Comparison of ENCODE assay signal across 12 cellular contexts in the genomic region with DNA sequence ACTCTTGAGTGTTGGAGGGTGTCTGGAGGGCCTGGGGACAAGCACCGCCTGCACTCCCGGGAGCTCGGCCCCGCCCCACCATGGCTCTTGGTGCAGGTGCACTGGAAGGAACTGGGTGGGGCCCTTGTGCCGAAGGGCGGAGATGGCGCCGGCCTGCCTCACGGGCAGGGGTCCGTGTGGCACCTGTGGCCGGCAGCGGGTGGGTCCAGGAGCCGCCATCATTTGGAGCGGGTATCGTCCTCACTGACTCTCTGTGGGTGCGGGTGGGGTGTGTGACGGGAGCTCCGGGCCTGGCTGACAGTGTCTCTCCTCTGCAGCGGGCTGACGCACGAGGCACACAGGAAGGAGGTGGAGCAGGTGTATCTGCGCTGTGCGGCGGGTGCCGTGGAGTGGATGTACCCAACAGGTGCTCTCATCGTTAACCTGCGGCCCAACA. TPM values are rescaled to one million over a fixed set of nuclear protein-coding genes. Genes with fewer than 3 reads are reported as not detected.
A peak's percentile ranks its signal among the peaks of the same experiment; 100 is the strongest.
DNase-seq lines count a peak whose midpoint lies in the region; ATAC-seq and TF ChIP-seq lines count a peak whose summit lies in the region.
"Had no signal": no experiment of that assay in that cellular context is flagged by ENCODE, and none has a peak within 500 bp of the region (broad histone marks: within the 10 kb centered on the region; RNA-seq: fewer than 3 reads in every experiment).

No MANE protein-coding gene starts in this region.

- H3K36me3 Mint-ChIP-seq in activated CD8-positive, alpha-beta T cell treated with anti-CD3 and anti-CD28 coated beads for 36 hours (ENCODE audit: low read depth) = peaks cover 9% of the 10 kb centered on the region
- H3K36me3 Mint-ChIP-seq in activated CD8-positive, alpha-beta T cell treated with anti-CD3 and anti-CD28 coated beads, Interleukin-2, amount 10 ng/mL, durations not matched to agents 7 days and 5 days (ENCODE audit: low read depth) = peaks cover 12% of the 10 kb centered on the region

- in situ Hi-C loops in GM13976 (cut with MboI; ENCODE audit: low sequenced_read_pairs, unreplicated experiment) = no loop called here

- peak overlapping the region; percentile 9 for H3K4me3 Mint-ChIP-seq in activated CD8-positive, alpha-beta T cell treated with anti-CD3 and anti-CD28 coated beads for 36 hours
- H3K4me3 Mint-ChIP-seq in activated CD8-positive, alpha-beta T cell treated with anti-CD3 and anti-CD28 coated beads, Interleukin-2, amount 10 ng/mL, durations not matched to agents 7 days and 5 days = no peak overlapping the region

- DNase-seq in activated CD8-positive, alpha-beta T cell treated with anti-CD3 and anti-CD28 coated beads for 36 hours = no peak
- DNase-seq in activated CD8-positive, alpha-beta T cell treated with anti-CD3 and anti-CD28 coated beads, Interleukin-2, amount 10 ng/mL, durations not matched to agents 7 days and 5 days = no peak
- DNase-seq in NCI-H748 (lab: John Stamatoyannopoulos, UW; ENCODE audit: unreplicated experiment) = peak; percentile 85
- DNase-seq in hepatocyte (ENCODE audit: low spot score) = no peak
- DNase-seq in thoracic aorta (ENCODE audit: low spot score) = no peak
- DNase-seq in SW480 (ENCODE audit: low spot score) = no peak
- no peak for DNase-seq in GM13976 (ENCODE audit: low spot score)
- no peak for DNase-seq in inferior parietal cortex (ENCODE audit: extremely low spot score)
- DNase-seq: activated CD8-positive, alpha-beta memory T cell treated with anti-CD3 and anti-CD28 coated beads, Interleukin-2, amount 50 U/mL, for 48 hours; cerebellar nuclear complex; NCI-H2171 treated with DMSO at 0.1 percent for 48 hours; stimulated activated CD4-positive, alpha-beta T cell treated with anti-CD3 and anti-CD28 coated beads, Interleukin-4, amount 100 ng/mL, for 4 hours had no signal

- H3K4me1 ChIP-seq in hepatocyte (ENCODE audit: insufficient read depth) (peaks cover 76% of the 10 kb centered on the region), thoracic aorta (ENCODE audit: control insufficient read depth in 1 of 2, low read depth in 2 of 2) (peaks cover 68 to 84% of the 10 kb centered on the region in 2 donors)

- peaks cover 86% of the 10 kb centered on the region for H3K79me2 ChIP-seq in hepatocyte

- no peak for ATAC-seq in activated CD8-positive, alpha-beta T cell treated with anti-CD3 and anti-CD28 coated beads for 36 hours
- no peak for ATAC-seq in activated CD8-positive, alpha-beta T cell treated with anti-CD3 and anti-CD28 coated beads, Interleukin-2, amount 10 ng/mL, durations not matched to agents 7 days and 5 days
- ATAC-seq in thoracic aorta (ENCODE audit: insufficient number of reproducible peaks, low FRiP score, low read depth) = no peak

- intact Hi-C loops in activated CD8-positive, alpha-beta T cell treated with anti-CD3 and anti-CD28 coated beads for 36 hours (cut with micrococcal nuclease) = no loop called here

- H3K27me3 Mint-ChIP-seq in activated CD8-positive, alpha-beta T cell treated with anti-CD3 and anti-CD28 coated beads for 36 hours = peaks cover 3% of the 10 kb centered on the region
- peaks cover 7% of the 10 kb centered on the region for H3K27me3 Mint-ChIP-seq in activated CD8-positive, alpha-beta T cell treated with anti-CD3 and anti-CD28 coated beads, Interleukin-2, amount 10 ng/mL, durations not matched to agents 7 days and 5 days (ENCODE audit: low read depth)

- H3K9me3 Mint-ChIP-seq in activated CD8-positive, alpha-beta T cell treated with anti-CD3 and anti-CD28 coated beads for 36 hours = no peaks in the 10 kb centered on the region
- no peaks in the 10 kb centered on the region for H3K9me3 Mint-ChIP-seq in activated CD8-positive, alpha-beta T cell treated with anti-CD3 and anti-CD28 coated beads, Interleukin-2, amount 10 ng/mL, durations not matched to agents 7 days and 5 days (ENCODE audit: insufficient read depth)

- no peaks in the 10 kb centered on the region for H3K36me3 ChIP-seq in hepatocyte (replicated peaks; ENCODE audit: insufficient read depth, low read depth)
- peaks cover 16% of the 10 kb centered on the region for H3K36me3 ChIP-seq in thoracic aorta

- peak overlapping the region; percentile 98 for H3K4me2 ChIP-seq in hepatocyte

- no peak overlapping the region for H2AFZ ChIP-seq in hepatocyte

- H3K27me3 ChIP-seq in hepatocyte (no peaks in the 10 kb centered on the region), thoracic aorta (replicated peaks; ENCODE audit: insufficient read depth) (no peaks in the 10 kb centered on the region)

- H3K27ac ChIP-seq in hepatocyte (peak overlapping the region; percentile 96), thoracic aorta (peak overlapping the region in 1 of 2 donors; percentile 94)

- H3K27ac Mint-ChIP-seq in activated CD8-positive, alpha-beta T cell treated with anti-CD3 and anti-CD28 coated beads for 36 hours = peak overlapping the region; percentile 86
- H3K27ac Mint-ChIP-seq in activated CD8-positive, alpha-beta T cell treated with anti-CD3 and anti-CD28 coated beads, Interleukin-2, amount 10 ng/mL, durations not matched to agents 7 days and 5 days = no peak overlapping the region

- CTCF ChIA-PET in activated CD8-positive, alpha-beta T cell treated with anti-CD3 and anti-CD28 coated beads for 36 hours (lab: Charles Lee) = interaction anchor here (1.4 to 1.8 kb wide), 2 partner anchors 14 to 119 kb away, joined by 3 to 8 read pairs; no protein-coding TSS in a partner anchor
- CTCF ChIA-PET in activated CD8-positive, alpha-beta T cell treated with anti-CD3 and anti-CD28 coated beads, Interleukin-2, amount 10 ng/mL, durations not matched to agents 7 days and 5 days (lab: Charles Lee) = interaction anchor here (1.0 to 2.3 kb wide), 5 partner anchors 9 to 303 kb away, joined by 3 to 12 read pairs (median 5); no protein-coding TSS in a partner anchor

- TF ChIP-seq CTCF in activated CD8-positive, alpha-beta T cell treated with anti-CD3 and anti-CD28 coated beads for 36 hours (IDR thresholded peaks at IDR 0.05) = no peak
- no peak for TF ChIP-seq CTCF in hepatocyte (IDR thresholded peaks at IDR 0.05; ENCODE audit: poor library complexity)
- TF ChIP-seq CTCF in thoracic aorta (IDR thresholded peaks at IDR 0.05) = no peak
- TF ChIP-seq CTCF in GM13976 (IDR thresholded peaks at IDR 0.05; ENCODE audit: borderline replicate concordance, control extremely low read depth, extremely low read depth, insufficient read depth, missing control alignments) = no peak

- 89% methylated on average over 26 of the region's 27 CpGs for WGBS in hepatocyte (ENCODE audit: low lambda C conversion rate, missing lambda C conversion rate)

- peaks cover 37% of the 10 kb centered on the region for H4K20me1 ChIP-seq in hepatocyte (ENCODE audit: insufficient read depth, poor library complexity, severe bottlenecking)

- H3K4me3 ChIP-seq in hepatocyte (no peak overlapping the region), thoracic aorta (peak overlapping the region; percentile 96)

- no peaks in the 10 kb centered on the region for H3K9me2 ChIP-seq in hepatocyte (replicated peaks; ENCODE audit: insufficient read depth)

- peaks cover 37% of the 10 kb centered on the region for H3K4me1 Mint-ChIP-seq in activated CD8-positive, alpha-beta T cell treated with anti-CD3 and anti-CD28 coated beads for 36 hours (ENCODE audit: low read depth)
- peaks cover 39% of the 10 kb centered on the region for H3K4me1 Mint-ChIP-seq in activated CD8-positive, alpha-beta T cell treated with anti-CD3 and anti-CD28 coated beads, Interleukin-2, amount 10 ng/mL, durations not matched to agents 7 days and 5 days (ENCODE audit: low read depth)

- H3K9me3 ChIP-seq in hepatocyte (ENCODE audit: low read depth) = no peaks in the 10 kb centered on the region
- no peaks in the 10 kb centered on the region for H3K9me3 ChIP-seq in thoracic aorta

- POLR2A ChIA-PET in activated CD8-positive, alpha-beta T cell treated with anti-CD3 and anti-CD28 coated beads for 36 hours (lab: Charles Lee) = interaction anchor here (1.7 kb wide), 1 partner anchor 116 kb away, joined by 8 read pairs; no protein-coding TSS in a partner anchor
- POLR2A ChIA-PET in activated CD8-positive, alpha-beta T cell treated with anti-CD3 and anti-CD28 coated beads, Interleukin-2, amount 10 ng/mL, durations not matched to agents 7 days and 5 days (lab: Charles Lee) = no interaction called here

RNA-seq across cellular contexts. Expression of gene METRNL, which starts 5.2 kb away (rescaled TPM):
- total RNA-seq in activated CD8-positive, alpha-beta T cell treated with anti-CD3 and anti-CD28 coated beads for 36 hours = 10 to 100 TPM; 23.3 to 24.1 TPM
- 1 to 10 TPM; 3.0 to 4.8 TPM for total RNA-seq in activated CD8-positive, alpha-beta T cell treated with anti-CD3 and anti-CD28 coated beads, Interleukin-2, amount 10 ng/mL, durations not matched to agents 7 days and 5 days
- total RNA-seq in hepatocyte (65.3 and 97.2 TPM in 2 replicates), thoracic aorta (100 to 1,000 TPM; 141 to 180 TPM)
- polyA plus RNA-seq in hepatocyte = 151 and 164 TPM in 2 replicates

Comparison
In these comparisons a context has a peak if more than half of its experiments do, and no peak if none do; other contexts are left out.
1. RNA of gene METRNL, which starts 5.2 kb away (total RNA-seq): 141 to 180 TPM in thoracic aorta, 65.3 to 97.2 TPM in hepatocyte and 23.3 to 24.1 TPM in activated CD8-positive, alpha-beta T cell treated with anti-CD3 and anti-CD28 coated beads for 36 hours; 3.0 to 4.8 TPM in activated CD8-positive, alpha-beta T cell treated with anti-CD3 and anti-CD28 coated beads, Interleukin-2, amount 10 ng/mL, durations not matched to agents 7 days and 5 days; every median in the first group is over 4 times any median in the second.